In genomic region chr10:5814110-5815107, GRCh38 we compare ENCODE assay signal across 8 cellular contexts. TPM values are rescaled to one million over a fixed set of nuclear protein-coding genes. Genes with fewer than 3 reads are reported as not detected.
DNase-seq lines count a peak whose midpoint lies in the region; ATAC-seq and TF ChIP-seq lines count a peak whose summit lies in the region.

No MANE protein-coding gene starts in this region.

- intact Hi-C loops in sciatic nerve (cut with DNase I), result loop anchor here (10.0 kb wide), 1 partner anchor 70 kb away; the partner anchor contains the start of gene ANKRD16

- WGBS in mesodermal cell (ENCODE audit: insufficient coverage in 2 of 2), 2 experiments, result 30 to 31% methylated on average over 8 to 9 of the region's 12 CpGs

- H3K27ac ChIP-seq in brain microvascular endothelial cell (peak overlapping the region; percentile 94), mesodermal cell (ENCODE audit: low read depth, low read length, severe bottlenecking) (peak overlapping the region; percentile 93)

- in situ Hi-C loops in brain microvascular endothelial cell (cut with HindIII; ENCODE audit: low pct_ligation_motif_present, low sequenced_read_pairs), result no loop called here

- peaks cover 3% of the 10 kb centered on the region for H3K4me1 ChIP-seq in mesodermal cell (ENCODE audit: control insufficient read depth, insufficient read depth, low read length, poor library complexity, severe bottlenecking)

- DNase-seq in NCI-H1694 (lab: John Stamatoyannopoulos, UW) (peak; percentile 14), NCI-H1694 treated with DMSO at 0.1 percent for 48 hours (lab: John Stamatoyannopoulos, UW) (no peak), MV-4-11 (lab: John Stamatoyannopoulos, UW) (peak; percentile 65), brain microvascular endothelial cell (peak; percentile 7), sciatic nerve (ENCODE audit: low spot score) (no peak)

- no peaks in the 10 kb centered on the region for H3K27me3 ChIP-seq in brain microvascular endothelial cell (replicated peaks)

- no peak for TF ChIP-seq CTCF in brain microvascular endothelial cell (IDR thresholded peaks at IDR 0.05; ENCODE audit: low read depth, low read length, missing control alignments)

- H3K36me3 ChIP-seq in brain microvascular endothelial cell (replicated peaks) (peaks cover 3% of the 10 kb centered on the region), mesodermal cell (ENCODE audit: control insufficient read depth, insufficient read depth, low read length) (no peaks in the 10 kb centered on the region)

- ATAC-seq in GM21515 (IDR thresholded peaks at IDR 0.05; ENCODE audit: unreplicated experiment) (no peak), sciatic nerve (no peak), GM19328 (IDR thresholded peaks at IDR 0.05; ENCODE audit: unreplicated experiment) (no peak)

- H3K4me3 ChIP-seq in brain microvascular endothelial cell (ENCODE audit: low read depth, low read length), result peak overlapping the region; percentile 92
- peak overlapping the region; percentile 87 for H3K4me3 ChIP-seq in mesodermal cell (ENCODE audit: extremely low read depth, insufficient read depth, low read length, poor library complexity, severe bottlenecking)

- no peaks in the 10 kb centered on the region for H3K9me3 ChIP-seq in mesodermal cell (ENCODE audit: control insufficient read depth, low read length)

RNA-seq across cellular contexts. Expression of gene GDI2, which starts 1.2 kb away (rescaled TPM):
- polyA plus RNA-seq in mesodermal cell (2013, experiment 1 of 2), result 283 TPM
- polyA plus RNA-seq in mesodermal cell (2013, experiment 2 of 2), result 307 TPM
- total RNA-seq in sciatic nerve, result 140 TPM

Comparison
In these comparisons a context has a peak if more than half of its experiments do, and no peak if none do; other contexts are left out.
1. DNase-seq: peak in NCI-H1694 (single experiment), MV-4-11 (single experiment) and brain microvascular endothelial cell (single experiment); none in NCI-H1694 treated with DMSO at 0.1 percent for 48 hours (single experiment) and sciatic nerve (single experiment).